ENCODE assay signal across 8 cellular contexts in genomic region chr5:1503301-1504243, GRCh38. TPM values are rescaled to one million over a fixed set of nuclear protein-coding genes. Genes with fewer than 3 reads are reported as not detected.
A peak's percentile ranks its signal among the peaks of the same experiment; 100 is the strongest.
DNase-seq lines count a peak whose midpoint lies in the region; ATAC-seq and TF ChIP-seq lines count a peak whose summit lies in the region.

No MANE protein-coding gene starts in this region.

- H3K36me3 Mint-ChIP-seq in natural killer cell treated with Interleukin-12 subunit alpha and Interleukin-12 subunit beta and Interleukin-15 and Interleukin-18, amount 100 ng/mL, for 72 hours, result peaks cover 2% of the 10 kb centered on the region

- H3K27ac ChIP-seq in SJCRH30, result no peak overlapping the region

- no peaks in the 10 kb centered on the region for H3K27me3 ChIP-seq in SJCRH30

- peaks cover 61 to 72% of the 10 kb centered on the region in 2 donors for H3K4me1 Mint-ChIP-seq in natural killer cell treated with Interleukin-12 subunit alpha and Interleukin-12 subunit beta and Interleukin-15 and Interleukin-18, amount 100 ng/mL, for 72 hours (ENCODE audit: low read depth in 2 of 2)

- DNase-seq in astrocyte of the cerebellum (ENCODE audit: low read depth) (no peak), NCI-H2171 (lab: John Stamatoyannopoulos, UW) (no peak), AG08396 (ENCODE audit: low spot score) (no peak), putamen (ENCODE audit: low spot score) (no peak), SJCRH30 (no peak)
- peak; percentile 78 for DNase-seq in natural killer cell treated with Interleukin-12 subunit alpha and Interleukin-12 subunit beta and Interleukin-15 and Interleukin-18, amount 100 ng/mL, for 72 hours (ENCODE audit: low spot score)

- ATAC-seq in GM19035 (IDR thresholded peaks at IDR 0.05; ENCODE audit: unreplicated experiment) (peak; percentile 26), HG03342 (IDR thresholded peaks at IDR 0.05; ENCODE audit: unreplicated experiment) (peak; percentile 25)
- ATAC-seq in natural killer cell treated with Interleukin-12 subunit alpha and Interleukin-12 subunit beta and Interleukin-15 and Interleukin-18, amount 100 ng/mL, for 72 hours, result peak; percentile 69 to 75

- no peaks in the 10 kb centered on the region for H3K4me1 ChIP-seq in SJCRH30

- H3K27ac Mint-ChIP-seq in natural killer cell treated with Interleukin-12 subunit alpha and Interleukin-12 subunit beta and Interleukin-15 and Interleukin-18, amount 100 ng/mL, for 72 hours, result peak overlapping the region; percentile 59 to 74

- peak; percentile 13 for TF ChIP-seq CTCF in astrocyte of the cerebellum (IDR thresholded peaks at IDR 0.05; ENCODE audit: low read depth, low read length, missing control alignments)

- peak overlapping the region; percentile 84 for H3K4me3 Mint-ChIP-seq in natural killer cell treated with Interleukin-12 subunit alpha and Interleukin-12 subunit beta and Interleukin-15 and Interleukin-18, amount 100 ng/mL, for 72 hours

- H3K9me3 ChIP-seq in SJCRH30 (replicated peaks), result no peaks in the 10 kb centered on the region

- H3K9me3 Mint-ChIP-seq in natural killer cell treated with Interleukin-12 subunit alpha and Interleukin-12 subunit beta and Interleukin-15 and Interleukin-18, amount 100 ng/mL, for 72 hours, result no peaks in the 10 kb centered on the region

- no peaks in the 10 kb centered on the region for H3K36me3 ChIP-seq in SJCRH30

- in situ Hi-C loops in astrocyte of the cerebellum (cut with HindIII; ENCODE audit: low sequenced_read_pairs), result no loop called here

- no peaks in the 10 kb centered on the region for H3K27me3 Mint-ChIP-seq in natural killer cell treated with Interleukin-12 subunit alpha and Interleukin-12 subunit beta and Interleukin-15 and Interleukin-18, amount 100 ng/mL, for 72 hours

- H3K4me3 ChIP-seq in astrocyte of the cerebellum (ENCODE audit: low read depth, low read length) (no peak overlapping the region), SJCRH30 (no peak overlapping the region)

RNA-seq across cellular contexts. Expression of gene LPCAT1, which starts 20.2 kb away (rescaled TPM):
- 100 to 1,000 TPM in 1 of 2 donors, 10 to 100 TPM in 1; 90.0 to 179 TPM for total RNA-seq in natural killer cell treated with Interleukin-12 subunit alpha and Interleukin-12 subunit beta and Interleukin-15 and Interleukin-18, amount 100 ng/mL, for 72 hours
- total RNA-seq in SJCRH30 (2014; rRNA removed; shearing (Covaris generic)), result 36.9 and 44.6 TPM in 2 replicates

RNA-seq across cellular contexts. Expression of gene SLC6A3, which starts 58.3 kb away (rescaled TPM):
- total RNA-seq in natural killer cell treated with Interleukin-12 subunit alpha and Interleukin-12 subunit beta and Interleukin-15 and Interleukin-18, amount 100 ng/mL, for 72 hours, result not detected
- total RNA-seq in SJCRH30 (2014; rRNA removed; shearing (Covaris generic)), result 0.04 and 0.23 TPM in 2 replicates
